In the genomic region with DNA sequence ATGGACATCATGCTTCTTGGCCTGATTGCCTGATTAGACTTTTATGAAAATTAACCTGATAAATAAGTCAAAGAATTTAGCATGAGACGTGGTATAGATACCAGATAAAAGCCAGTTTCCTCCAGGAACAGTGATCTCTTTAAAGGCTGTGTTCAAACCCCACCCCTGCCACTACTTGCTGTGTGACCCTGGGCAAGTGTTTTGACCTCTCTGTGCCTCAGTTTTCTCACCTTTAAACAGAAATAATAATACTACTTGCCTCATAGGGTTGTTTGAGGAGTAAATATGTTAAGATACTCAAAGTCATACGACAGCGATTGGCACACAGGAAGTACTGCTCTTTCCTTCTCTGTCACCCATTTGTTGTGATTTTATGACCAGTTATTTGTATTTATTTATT, we compare ENCODE assay signal across 26 cellular contexts.
"Had no signal": no experiment of that assay in that cellular context is flagged by ENCODE, and none has a peak within 500 bp of the region (broad histone marks: within the 10 kb centered on the region; RNA-seq: fewer than 3 reads in every experiment).

No MANE protein-coding gene starts in this region.

- DNase-seq: colonic mucosa; cortex of kidney; dermis blood vessel endothelial cell; effector CD4-positive, alpha-beta T cell; effector CD8-positive, alpha-beta T cell; effector memory CD4-positive, alpha-beta T cell; effector memory CD8-positive, alpha-beta T cell; endodermal cell; erythroblast; esophagus squamous epithelium; foreskin fibroblast; foreskin keratinocyte; foreskin melanocyte; gastrocnemius medialis; head of caudate nucleus; heart left ventricle; heart right ventricle had no signal

- H3K27me3 ChIP-seq: colonic mucosa, esophagus muscularis mucosa, gastrocnemius medialis, heart left ventricle had no signal

- H3K4me3 ChIP-seq: colonic mucosa, coronary artery, esophagus muscularis mucosa, esophagus squamous epithelium, gastrocnemius medialis, gastroesophageal sphincter, heart left ventricle, heart right ventricle had no signal

- H3K4me1 ChIP-seq: colonic mucosa, esophagus muscularis mucosa, esophagus squamous epithelium, foreskin keratinocyte, gastroesophageal sphincter had no signal

- H3K27ac ChIP-seq: colonic mucosa, coronary artery, epithelial cell of prostate, esophagus muscularis mucosa, esophagus squamous epithelium, foreskin keratinocyte, gastrocnemius medialis, gastroesophageal sphincter, heart left ventricle, heart right ventricle had no signal

- H3K9me3 ChIP-seq: colonic mucosa, esophagus muscularis mucosa, esophagus squamous epithelium, gastrocnemius medialis, gastroesophageal sphincter, heart left ventricle, heart right ventricle had no signal

- ATAC-seq: effector memory CD8-positive, alpha-beta T cell; esophagus mucosa; foreskin keratinocyte; gastroesophageal sphincter; heart left ventricle; heart right ventricle had no signal

- FAIRE-seq: colon, endometrium, endothelial cell of umbilical vein, frontal cortex had no signal

- H3K36me3 ChIP-seq: colonic mucosa, esophagus muscularis mucosa, esophagus squamous epithelium, gastrocnemius medialis, gastroesophageal sphincter, heart left ventricle, heart right ventricle had no signal
